In the genomic region with DNA sequence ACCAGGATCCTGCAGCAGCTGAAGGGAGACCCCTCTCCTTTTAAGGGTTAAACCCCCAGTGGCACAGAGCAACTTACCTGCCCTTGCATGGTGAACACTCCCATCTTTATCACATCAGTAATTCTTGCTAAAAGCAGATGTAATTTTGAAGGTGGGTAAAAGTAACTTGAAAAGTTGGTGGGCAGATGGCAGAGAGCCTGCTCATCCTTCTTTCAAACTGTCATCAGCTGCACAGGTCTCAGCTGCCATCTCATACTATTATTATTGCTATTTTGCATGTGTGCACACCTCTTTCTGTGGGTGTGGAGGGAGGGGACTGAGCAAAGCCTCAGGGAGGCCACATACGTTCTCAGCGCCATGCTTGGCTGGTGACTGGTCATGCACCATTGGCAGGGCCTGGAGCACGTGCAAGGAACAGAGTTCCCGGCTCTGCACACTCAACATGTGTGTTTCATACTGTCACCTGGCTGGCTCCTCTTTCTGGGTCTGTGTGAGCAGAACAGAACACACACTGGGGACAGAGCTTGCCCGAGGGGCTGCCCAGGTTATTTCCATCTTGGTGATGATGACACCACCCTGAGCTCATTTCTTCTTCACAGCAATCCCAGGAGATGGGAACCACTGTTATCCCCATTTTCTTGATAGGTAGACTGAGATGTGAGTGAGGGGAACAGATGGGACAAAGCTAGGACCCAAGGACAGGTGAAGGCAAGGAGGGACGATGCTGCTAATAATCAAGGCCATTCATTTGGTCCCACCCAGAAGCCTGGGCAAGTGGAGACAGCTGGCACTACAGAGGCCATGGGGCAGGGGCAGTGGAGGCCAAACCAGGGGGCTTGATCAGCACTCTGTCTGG, we compare ENCODE assay signal across 10 cellular contexts.
DNase-seq lines count a peak whose midpoint lies in the region; ATAC-seq and TF ChIP-seq lines count a peak whose summit lies in the region.
"Had no signal": no experiment of that assay in that cellular context is flagged by ENCODE, and none has a peak within 500 bp of the region (broad histone marks: within the 10 kb centered on the region; RNA-seq: fewer than 3 reads in every experiment).

No MANE protein-coding gene starts in this region.

- in situ Hi-C loops in Caki2 (cut with HindIII; ENCODE audit: low pct_unique_long_range_greater_than_20kb, low sequenced_read_pairs) = no loop called here

- no peak overlapping the region for H3K27ac Mint-ChIP-seq in nephron progenitor cell
- H3K27ac Mint-ChIP-seq in activated naive CD4-positive, alpha-beta T cell treated with anti-CD3 and anti-CD28 coated beads for 36 hours = no peak overlapping the region

- H3K4me1 Mint-ChIP-seq in nephron progenitor cell = peaks cover 5% of the 10 kb centered on the region
- peaks cover 3% of the 10 kb centered on the region for H3K4me1 Mint-ChIP-seq in activated naive CD4-positive, alpha-beta T cell treated with anti-CD3 and anti-CD28 coated beads for 36 hours (ENCODE audit: low read depth)

- ATAC-seq in GM19043 (IDR thresholded peaks at IDR 0.05; ENCODE audit: low read depth, unreplicated experiment) (peak; percentile 75), HG02870 (IDR thresholded peaks at IDR 0.05; ENCODE audit: unreplicated experiment) (peak; percentile 77), upper lobe of left lung (ENCODE audit: low FRiP score in 2 of 2) (no peak)

- H3K9me3 ChIP-seq in upper lobe of left lung = no peaks in the 10 kb centered on the region
- H3K9me3 ChIP-seq: SK-N-SH had no signal

- H3K36me3 ChIP-seq in upper lobe of left lung = no peaks in the 10 kb centered on the region

- CTCF ChIA-PET in activated naive CD4-positive, alpha-beta T cell treated with anti-CD3 and anti-CD28 coated beads for 36 hours (lab: Charles Lee) = no interaction called here

- intact Hi-C loops in activated naive CD4-positive, alpha-beta T cell treated with anti-CD3 and anti-CD28 coated beads for 36 hours (cut with micrococcal nuclease) = no loop called here

- no peaks in the 10 kb centered on the region for H3K9me3 Mint-ChIP-seq in nephron progenitor cell
- H3K9me3 Mint-ChIP-seq in activated naive CD4-positive, alpha-beta T cell treated with anti-CD3 and anti-CD28 coated beads for 36 hours = no peaks in the 10 kb centered on the region

- peaks cover 5 to 9% (median 6%) of the 10 kb centered on the region in 4 donors for H3K4me1 ChIP-seq in upper lobe of left lung

- WGBS in upper lobe of left lung, 2 donors = 92 to 95% methylated on average over 6 of the region's 6 CpGs

- no peak for TF ChIP-seq POLR2A in upper lobe of left lung (IDR thresholded peaks at IDR 0.05)

- no peak overlapping the region for H3K27ac ChIP-seq in upper lobe of left lung

- H3K27me3 Mint-ChIP-seq in nephron progenitor cell (ENCODE audit: low read depth, poor library complexity) = peaks cover 17% of the 10 kb centered on the region
- H3K27me3 Mint-ChIP-seq in activated naive CD4-positive, alpha-beta T cell treated with anti-CD3 and anti-CD28 coated beads for 36 hours (ENCODE audit: low read depth) = no peaks in the 10 kb centered on the region
- H3K27me3 Mint-ChIP-seq: naive thymus-derived CD8-positive, alpha-beta T cell had no signal

- no peak for TF ChIP-seq EP300 in upper lobe of left lung (IDR thresholded peaks at IDR 0.05)

- no peak for TF ChIP-seq CTCF in nephron progenitor cell (IDR thresholded peaks at IDR 0.05)
- no peak for TF ChIP-seq CTCF in upper lobe of left lung (IDR thresholded peaks at IDR 0.05)

- H3K4me3 Mint-ChIP-seq in nephron progenitor cell = no peak overlapping the region
- no peak overlapping the region for H3K4me3 Mint-ChIP-seq in activated naive CD4-positive, alpha-beta T cell treated with anti-CD3 and anti-CD28 coated beads for 36 hours

- peak; percentile 51 for DNase-seq in Caki2 (ENCODE audit: low read depth)
- DNase-seq in NCI-H69 (lab: John Stamatoyannopoulos, UW) = peak; percentile 67
- DNase-seq in NK-92 (lab: John Stamatoyannopoulos, UW; ENCODE audit: unreplicated experiment) = no peak
- no peak for DNase-seq in nephron progenitor cell
- no peak for DNase-seq in upper lobe of left lung
- DNase-seq in activated naive CD4-positive, alpha-beta T cell treated with anti-CD3 and anti-CD28 coated beads for 36 hours = no peak
- DNase-seq: SK-N-SH had no signal

- no peaks in the 10 kb centered on the region for H3K27me3 ChIP-seq in upper lobe of left lung

- no peak overlapping the region for H3K4me3 ChIP-seq in upper lobe of left lung

- no peaks in the 10 kb centered on the region for H3K36me3 Mint-ChIP-seq in nephron progenitor cell (ENCODE audit: low read depth)
- H3K36me3 Mint-ChIP-seq in activated naive CD4-positive, alpha-beta T cell treated with anti-CD3 and anti-CD28 coated beads for 36 hours (ENCODE audit: low read depth) = no peaks in the 10 kb centered on the region
- H3K36me3 Mint-ChIP-seq: naive thymus-derived CD8-positive, alpha-beta T cell had no signal

Comparison
In these comparisons a context has a peak if more than half of its experiments do, and no peak if none do; other contexts are left out.
1. DNase-seq: peak in Caki2 (single experiment) and NCI-H69 (single experiment); none in NK-92 (single experiment), nephron progenitor cell (single experiment), upper lobe of left lung (0 of 2) and activated naive CD4-positive, alpha-beta T cell treated with anti-CD3 and anti-CD28 coated beads for 36 hours (single experiment).
2. ATAC-seq: peak in GM19043 (single experiment) and HG02870 (single experiment); none in upper lobe of left lung (0 of 2).